Comparison of ENCODE assay signal across 22 cellular contexts in the genomic region with DNA sequence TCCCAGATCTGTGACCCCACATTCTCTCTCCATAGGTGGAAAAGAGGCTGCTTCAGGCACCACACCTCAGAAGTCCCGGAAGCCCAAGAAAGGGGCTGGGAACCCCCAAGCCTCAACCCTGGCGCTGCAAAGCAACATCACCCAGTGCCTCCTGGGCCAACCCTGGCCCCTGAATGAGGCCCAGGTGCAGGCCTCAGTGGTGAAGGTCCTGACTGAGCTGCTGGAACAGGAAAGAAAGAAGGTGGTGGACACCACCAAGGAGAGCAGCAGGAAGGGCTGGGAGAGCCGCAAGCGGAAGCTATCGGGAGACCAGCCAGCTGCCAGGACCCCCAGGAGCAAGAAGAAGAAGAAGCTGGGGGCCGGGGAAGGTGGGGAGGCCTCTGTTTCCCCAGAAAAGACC. TPM values are rescaled to one million over a fixed set of nuclear protein-coding genes. Genes with fewer than 3 reads are reported as not detected.
DNase-seq lines count a peak whose midpoint lies in the region; ATAC-seq and TF ChIP-seq lines count a peak whose summit lies in the region.
"Had no signal": no experiment of that assay in that cellular context is flagged by ENCODE, and none has a peak within 500 bp of the region (broad histone marks: within the 10 kb centered on the region; RNA-seq: fewer than 3 reads in every experiment).

No MANE protein-coding gene starts in this region.

- H3K23ac ChIP-seq in mesendoderm (ENCODE audit: low read length), result no peak overlapping the region

- no peak overlapping the region for H2BK15ac ChIP-seq in mesendoderm (replicated peaks; ENCODE audit: low read depth)

- dilution Hi-C loops in mammary epithelial cell (cut with HindIII; ENCODE audit: low sequenced_read_pairs), result no loop called here

- H3K9ac ChIP-seq in mammary epithelial cell (ENCODE audit: insufficient read depth, low read length) (no peak overlapping the region), mesendoderm (ENCODE audit: low read length) (no peak overlapping the region)

- ATAC-seq in activated T-cell treated with anti-CD3 and anti-CD28 coated beads, Interleukin-2, amount 50 U/mL, for 72 hours (replicated peaks in 1 of 2), result no peak
- ATAC-seq: stimulated activated naive CD8-positive, alpha-beta T cell treated with anti-CD3 and anti-CD28 coated beads, Interleukin-15, Interleukin-2, amounts not matched to agents 100 U/mL and 50 U/mL, for 24 hours had no signal

- in situ Hi-C loops in mammary epithelial cell (cut with MboI; ENCODE audit: low sequenced_read_pairs in 2 of 2), result no loop called here

- BruUV-seq in mammary epithelial cell (replicated peaks; lab: Mats Ljungman, UMichigan), result TSS peak; percentile 62

- no peak overlapping the region for H3K4ac ChIP-seq in mesendoderm (ENCODE audit: low read depth, low read length)

- H3K4me3 ChIP-seq in mammary epithelial cell (replicated peaks in 1 of 3; ENCODE audit: insufficient read depth in 1 of 3, low read depth in 2 of 3, low read length in 3 of 3) (no peak overlapping the region), osteoblast (ENCODE audit: insufficient read depth, low read length) (no peak overlapping the region), mesendoderm (ENCODE audit: low read length) (no peak overlapping the region)
- H3K4me3 ChIP-seq: BLaER1 treated with 17β-estradiol and CSF1 and Interleukin-3, amounts not matched to agents 10 nM and 100 nM; SK-N-MC; transverse colon had no signal

- intact Hi-C loops in mammary epithelial cell (cut with micrococcal nuclease), result no loop called here

- H2BK5ac ChIP-seq in mesendoderm (ENCODE audit: low read length), result no peak overlapping the region

- TF ChIP-seq CTCF in mammary epithelial cell (conservative IDR thresholded peaks at IDR 0.05 in 1 of 2, IDR thresholded peaks at IDR 0.05 in 1 of 2; ENCODE audit: extremely low read depth in 1 of 2, insufficient read depth in 1 of 2, low read depth in 1 of 2, low read length in 2 of 2), result no peak
- TF ChIP-seq CTCF in osteoblast (IDR thresholded peaks at IDR 0.05; ENCODE audit: extremely low read depth, low read depth, low read length), result no peak

- H2AFZ ChIP-seq in mammary epithelial cell (ENCODE audit: low read depth, low read length), result no peak overlapping the region
- no peak overlapping the region for H2AFZ ChIP-seq in osteoblast (ENCODE audit: low read length)

- no peaks in the 10 kb centered on the region for H3K27me3 Mint-ChIP-seq in activated T-cell treated with anti-CD3 and anti-CD28 coated beads, Interleukin-2, amount 50 U/mL, for 72 hours (ENCODE audit: low read depth)
- H3K27me3 Mint-ChIP-seq in IgD-negative memory B cell, result no peaks in the 10 kb centered on the region

- H3K4me2 ChIP-seq in mammary epithelial cell (ENCODE audit: insufficient read depth, low read depth, low read length) (no peak overlapping the region), osteoblast (ENCODE audit: insufficient read depth, low read length) (no peak overlapping the region), mesendoderm (ENCODE audit: low read length) (no peak overlapping the region)
- H3K4me2 ChIP-seq: BLaER1 treated with 17β-estradiol and CSF1 and Interleukin-3, amounts not matched to agents 10 nM and 100 nM had no signal

- no peak overlapping the region for H3K18ac ChIP-seq in mesendoderm (ENCODE audit: low read length)

- no peaks in the 10 kb centered on the region for H3K9me3 Mint-ChIP-seq in activated T-cell treated with anti-CD3 and anti-CD28 coated beads, Interleukin-2, amount 50 U/mL, for 72 hours
- no peaks in the 10 kb centered on the region for H3K9me3 Mint-ChIP-seq in IgD-negative memory B cell
- H3K9me3 Mint-ChIP-seq: H9 had no signal

- H3K4me1 ChIP-seq in mammary epithelial cell (ENCODE audit: insufficient read depth, low read length), result no peaks in the 10 kb centered on the region
- H3K4me1 ChIP-seq in osteoblast (ENCODE audit: insufficient read depth, low read length), result no peaks in the 10 kb centered on the region
- H3K4me1 ChIP-seq in mesendoderm (ENCODE audit: control insufficient read depth, low read depth, low read length), result no peaks in the 10 kb centered on the region
- H3K4me1 ChIP-seq: transverse colon had no signal

- no peak overlapping the region for H4K8ac ChIP-seq in mesendoderm (ENCODE audit: low read depth, low read length)

- CTCF ChIA-PET in mammary epithelial cell (lab: Charles Lee; ENCODE audit: low non-redundant PET), result interaction anchor here (0.7 kb wide), 1 partner anchor 54 kb away, joined by 3 read pairs; no protein-coding TSS in a partner anchor

- H3K79me2 ChIP-seq in mammary epithelial cell (ENCODE audit: insufficient read depth, low read length) (no peaks in the 10 kb centered on the region), osteoblast (ENCODE audit: insufficient read depth, low read length) (no peaks in the 10 kb centered on the region), mesendoderm (ENCODE audit: control insufficient read depth, insufficient read depth, low read length) (no peaks in the 10 kb centered on the region)

- no peaks in the 10 kb centered on the region for H3K4me1 Mint-ChIP-seq in activated T-cell treated with anti-CD3 and anti-CD28 coated beads, Interleukin-2, amount 50 U/mL, for 72 hours (ENCODE audit: low read depth)
- H3K4me1 Mint-ChIP-seq in IgD-negative memory B cell, result peaks cover 15 to 25% (median 19%) of the 10 kb centered on the region in 3 donors
- H3K4me1 Mint-ChIP-seq: H9 had no signal

- H3K36me3 Mint-ChIP-seq in activated T-cell treated with anti-CD3 and anti-CD28 coated beads, Interleukin-2, amount 50 U/mL, for 72 hours (ENCODE audit: insufficient read depth in 2 of 2), result peaks cover 8 to 22% of the 10 kb centered on the region in 2 donors
- peaks cover 2% of the 10 kb centered on the region for H3K36me3 Mint-ChIP-seq in IgD-negative memory B cell

- H3K27ac Mint-ChIP-seq in activated T-cell treated with anti-CD3 and anti-CD28 coated beads, Interleukin-2, amount 50 U/mL, for 72 hours, result peak overlapping the region; percentile 34
- peak overlapping the region; percentile 93 to 100 (median 97) for H3K27ac Mint-ChIP-seq in IgD-negative memory B cell

- WGBS in mammary epithelial cell (ENCODE audit: low coverage, missing lambda C conversion rate), result 96% methylated on average over 2 of the region's 6 CpGs
- WGBS in mesendoderm (ENCODE audit: extremely low coverage, insufficient coverage, low lambda C conversion rate), result no CpG with 5 or more reads among the region's 6 CpGs

- H4K5ac ChIP-seq in mesendoderm (ENCODE audit: low read length), result no peak overlapping the region

- H4K20me1 ChIP-seq in mammary epithelial cell (ENCODE audit: insufficient read depth, low read length), result no peaks in the 10 kb centered on the region
- H4K20me1 ChIP-seq in osteoblast (ENCODE audit: insufficient read depth, low read length), result no peaks in the 10 kb centered on the region

- H3K4me3 Mint-ChIP-seq in activated T-cell treated with anti-CD3 and anti-CD28 coated beads, Interleukin-2, amount 50 U/mL, for 72 hours, result no peak overlapping the region
- H3K4me3 Mint-ChIP-seq in IgD-negative memory B cell, result peak overlapping the region in 3 of 4 donors; percentile 21 to 97 (median 28)
- H3K4me3 Mint-ChIP-seq: H9 had no signal

- H3K27me3 ChIP-seq in mammary epithelial cell (ENCODE audit: insufficient read depth, low read length) (no peaks in the 10 kb centered on the region), osteoblast (ENCODE audit: insufficient read depth, low read length) (no peaks in the 10 kb centered on the region), mesendoderm (ENCODE audit: insufficient read depth, low read length, poor library complexity) (no peaks in the 10 kb centered on the region)
- H3K27me3 ChIP-seq: BLaER1 treated with 17β-estradiol and CSF1 and Interleukin-3, amounts not matched to agents 10 nM and 100 nM; brain microvascular endothelial cell; transverse colon had no signal

- H3K36me3 ChIP-seq in mammary epithelial cell (ENCODE audit: insufficient read depth, low read length) (peaks cover 42% of the 10 kb centered on the region), osteoblast (ENCODE audit: insufficient read depth, low read length) (peaks cover 68% of the 10 kb centered on the region), mesendoderm (ENCODE audit: control insufficient read depth, insufficient read depth, low read length) (peaks cover 39% of the 10 kb centered on the region)

- H3K79me1 ChIP-seq in mesendoderm (ENCODE audit: low read length), result no peaks in the 10 kb centered on the region

- H2AK5ac ChIP-seq in mesendoderm (ENCODE audit: low read length), result no peak overlapping the region

- DNase-seq in activated T-cell treated with anti-CD3 and anti-CD28 coated beads, Interleukin-2, amount 50 U/mL, for 72 hours, result no peak
- no peak for DNase-seq in activated T-cell treated with anti-CD3 and anti-CD28 coated beads, Interleukin-2, amount 50 U/mL, for 1 hour
- DNase-seq in mammary epithelial cell (no peak), osteoblast (ENCODE audit: insufficient read length, low spot score, missing footprints) (peak; percentile 75), NCI-H510A treated with DMSO at 0.1 percent for 48 hours (lab: John Stamatoyannopoulos, UW) (no peak), mesendoderm (no peak), NCI-H524 (lab: John Stamatoyannopoulos, UW) (no peak)
- DNase-seq: activated CD4-positive, alpha-beta T cell treated with anti-CD3 and anti-CD28 coated beads, Interleukin-2, amount 50 U/mL, for 48 hours; glutamatergic neuron; H9; KG1; NCI-H187; NCI-H748 treated with DMSO at 0.1 percent for 48 hours; retina; stimulated activated CD4-positive, alpha-beta T cell treated with anti-CD3 and anti-CD28 coated beads, Interleukin-2, amount 100 ng/mL, for 48 hours; stimulated activated naive CD8-positive, alpha-beta T cell treated with anti-CD3 and anti-CD28 coated beads, Interleukin-15, Interleukin-2, amounts not matched to agents 100 U/mL and 50 U/mL, for 24 hours; transverse colon had no signal

- H3K56ac ChIP-seq in mesendoderm (ENCODE audit: low read length), result no peak overlapping the region

- H3K9me3 ChIP-seq in mammary epithelial cell (replicated peaks; ENCODE audit: insufficient read depth, low read length) (no peaks in the 10 kb centered on the region), osteoblast (ENCODE audit: low read depth, low read length) (no peaks in the 10 kb centered on the region)
- H3K9me3 ChIP-seq: BLaER1 treated with 17β-estradiol and CSF1 and Interleukin-3, amounts not matched to agents 10 nM and 100 nM; transverse colon had no signal

- no peak overlapping the region for H3K27ac ChIP-seq in mammary epithelial cell (ENCODE audit: insufficient read depth, low read depth, low read length)
- no peak overlapping the region for H3K27ac ChIP-seq in osteoblast (ENCODE audit: low read depth, low read length)
- H3K27ac ChIP-seq in mesendoderm (ENCODE audit: low read depth, low read length), result no peak overlapping the region
- H3K27ac ChIP-seq: brain microvascular endothelial cell, RWPE1, SK-N-MC, transverse colon had no signal

- no peak overlapping the region for H2BK120ac ChIP-seq in mesendoderm (ENCODE audit: low read depth, low read length)

RNA-seq across cellular contexts. Expression of a gene that starts 16.5 kb away (rescaled TPM):
- 100 to 1,000 TPM; 363 to 455 TPM for total RNA-seq in activated T-cell treated with anti-CD3 and anti-CD28 coated beads, Interleukin-2, amount 50 U/mL, for 72 hours
- polyA plus RNA-seq in IgD-negative memory B cell, result 29,718 TPM
- total RNA-seq in mammary epithelial cell, result 1 to 10 TPM; 6.8 to 9.7 TPM
- 7.4 TPM for polyA plus RNA-seq in mammary epithelial cell
- polyA minus RNA-seq in mammary epithelial cell, result 22.1 TPM
- 21.4 and 83.4 TPM in 2 replicates for total RNA-seq in osteoblast
- 61.0 TPM for polyA plus RNA-seq in mesendoderm (2013, experiment 1 of 2)
- polyA plus RNA-seq in mesendoderm (2013, experiment 2 of 2), result 63.7 TPM

RNA-seq across cellular contexts. Expression of a gene that starts 38.8 kb away (rescaled TPM):
- total RNA-seq in activated T-cell treated with anti-CD3 and anti-CD28 coated beads, Interleukin-2, amount 50 U/mL, for 72 hours, result 10 to 100 TPM; 55.5 to 62.3 TPM
- polyA plus RNA-seq in IgD-negative memory B cell (26.4 TPM), mammary epithelial cell (34.8 TPM)
- total RNA-seq in mammary epithelial cell (10 to 100 TPM; 17.7 to 70.4 TPM), osteoblast (12.3 and 12.4 TPM in 2 replicates)
- 44.3 TPM for polyA minus RNA-seq in mammary epithelial cell
- polyA plus RNA-seq in mesendoderm (2013, experiment 1 of 2), result 79.8 TPM
- 80.6 TPM for polyA plus RNA-seq in mesendoderm (2013, experiment 2 of 2)

RNA-seq across cellular contexts. Expression of a gene that starts 53.3 kb away (rescaled TPM):
- total RNA-seq in activated T-cell treated with anti-CD3 and anti-CD28 coated beads, Interleukin-2, amount 50 U/mL, for 72 hours, result 1,000 to 10,000 TPM; 2,954 to 3,917 TPM
- polyA plus RNA-seq in IgD-negative memory B cell (7,694 TPM), mammary epithelial cell (6,134 TPM)
- total RNA-seq in mammary epithelial cell (1,000 to 10,000 TPM; 1,819 to 2,158 TPM), osteoblast (1,720 and 2,211 TPM in 2 replicates)
- polyA minus RNA-seq in mammary epithelial cell, result 1,433 TPM
- polyA plus RNA-seq in mesendoderm (2013, experiment 1 of 2), result 4,258 TPM
- 4,342 TPM for polyA plus RNA-seq in mesendoderm (2013, experiment 2 of 2)

Comparison
In these comparisons a context has a peak if more than half of its experiments do, and no peak if none do; other contexts are left out.
1. H3K4me3 Mint-ChIP-seq: peak in IgD-negative memory B cell (3 of 4); none in activated T-cell treated with anti-CD3 and anti-CD28 coated beads, Interleukin-2, amount 50 U/mL, for 72 hours (0 of 2).